8 cellular contexts compared by ENCODE assay signal in genomic region chr17:44197980-44198720, GRCh38. TPM values are rescaled to one million over a fixed set of nuclear protein-coding genes. Genes with fewer than 3 reads are reported as not detected.
DNase-seq lines count a peak whose midpoint lies in the region; ATAC-seq and TF ChIP-seq lines count a peak whose summit lies in the region.

No MANE protein-coding gene starts in this region.

- H3K4me1 Mint-ChIP-seq in GM23338: peaks cover 20% of the 10 kb centered on the region
- H3K4me1 Mint-ChIP-seq in type B pancreatic cell (ENCODE audit: unreplicated experiment): peaks cover 12% of the 10 kb centered on the region

- H3K4me3 Mint-ChIP-seq in GM23338 (peak overlapping the region; percentile 79), type B pancreatic cell (peak overlapping the region; percentile 87)

- no peaks in the 10 kb centered on the region for H3K27me3 ChIP-seq in GM23338 (ENCODE audit: insufficient read depth)

- TF ChIP-seq CTCF in GM23338 (conservative IDR thresholded peaks at IDR 0.05; ENCODE audit: low read depth in 2 of 2) (peak; percentile 31 to 44; a peak in 3 of 4 replicates), type B pancreatic cell (conservative IDR thresholded peaks at IDR 0.05) (no peak)

- H3K9me3 Mint-ChIP-seq in GM23338: no peaks in the 10 kb centered on the region
- no peaks in the 10 kb centered on the region for H3K9me3 Mint-ChIP-seq in type B pancreatic cell

- no peak overlapping the region for H2AFZ ChIP-seq in GM23338

- peak; percentile 2; the same call in 2 of the 3 replicates for ATAC-seq in GM23338

- H3K4me1 ChIP-seq in GM23338 (ENCODE audit: insufficient read depth): peaks cover 18% of the 10 kb centered on the region

- peak overlapping the region; percentile 86 for H3K4me3 ChIP-seq in GM23338

- H3K9me2 ChIP-seq in GM23338 (ENCODE audit: insufficient read depth): no peaks in the 10 kb centered on the region

- peaks cover 12% of the 10 kb centered on the region for H3K36me3 ChIP-seq in GM23338 (ENCODE audit: insufficient read depth)

- H3K27me3 Mint-ChIP-seq in GM23338 (ENCODE audit: insufficient read depth, low read depth, poor library complexity) (peaks cover 12% of the 10 kb centered on the region), type B pancreatic cell (no peaks in the 10 kb centered on the region)

- H3K27ac ChIP-seq in GM23338 (ENCODE audit: low read depth): peak overlapping the region; percentile 85

- peak; percentile 37 for DNase-seq in Ammon's horn (ENCODE audit: low spot score)
- peak; percentile 46 for DNase-seq in GM23338 (ENCODE audit: low spot score)
- peak; percentile 84 for DNase-seq in SKM-1 (lab: John Stamatoyannopoulos, UW; ENCODE audit: unreplicated experiment)
- DNase-seq in cerebellar cortex (ENCODE audit: low spot score): peak; percentile 56
- DNase-seq in medulla oblongata (ENCODE audit: extremely low spot score): peak; percentile 44
- no peak for DNase-seq in type B pancreatic cell (ENCODE audit: extremely low spot score, unreplicated experiment)
- no peak for DNase-seq in GOT3 (lab: John Stamatoyannopoulos, UW)
- no peak for DNase-seq in NCI-H774 (lab: John Stamatoyannopoulos, UW)

- H3K4me2 ChIP-seq in GM23338: peak overlapping the region; percentile 96

- peaks cover 50% of the 10 kb centered on the region for H3K36me3 Mint-ChIP-seq in GM23338 (ENCODE audit: low read depth)
- peaks cover 5% of the 10 kb centered on the region for H3K36me3 Mint-ChIP-seq in type B pancreatic cell

- peaks cover 23% of the 10 kb centered on the region for H3F3A ChIP-seq in GM23338 (replicated peaks; ENCODE audit: low read depth)

- peaks cover 5% of the 10 kb centered on the region; the same call in 1 of the 2 replicates for H4K20me1 ChIP-seq in GM23338 (replicated peaks; ENCODE audit: insufficient read depth)

- peaks cover 23% of the 10 kb centered on the region for H3K79me2 ChIP-seq in GM23338 (replicated peaks; ENCODE audit: insufficient read depth)

- peak overlapping the region; percentile 55 for H3K27ac Mint-ChIP-seq in GM23338
- peak overlapping the region; percentile 88 for H3K27ac Mint-ChIP-seq in type B pancreatic cell

TF ChIP-seq in GM23338, 12 proteins besides CTCF, POLR2A, EP300 and RAD21:
- TF ChIP-seq ZNF462 (CRISPR knock-in tag; IDR thresholded peaks at IDR 0.05): no peak
- peak; percentile 18; the same call in 1 of the 2 replicates for TF ChIP-seq POLR2AphosphoS5 (IDR thresholded peaks at IDR 0.05; ENCODE audit: low read depth)

RNA-seq across cellular contexts. Expression of gene ATXN7L3, which starts 1.5 kb away (rescaled TPM):
- 79.3 and 95.0 TPM in 2 replicates for total RNA-seq in GM23338 (2014; rRNA removed; shearing (Covaris generic))
- polyA plus RNA-seq in GM23338 (2016; fragmentation: Nextera tagmentation; extraction: Ambion mirVana): 20.3 and 20.6 TPM in 2 replicates
- 96.7 and 111 TPM in 2 replicates for total RNA-seq in type B pancreatic cell (ENCODE audit: low replicate concordance)

RNA-seq across cellular contexts. Expression of gene TMUB2, which starts 11.4 kb away (rescaled TPM):
- total RNA-seq in GM23338 (2014; rRNA removed; shearing (Covaris generic)): 15.9 and 20.8 TPM in 2 replicates
- 16.5 and 17.0 TPM in 2 replicates for polyA plus RNA-seq in GM23338 (2016; fragmentation: Nextera tagmentation; extraction: Ambion mirVana)
- 39.5 and 40.0 TPM in 2 replicates for total RNA-seq in type B pancreatic cell (ENCODE audit: low replicate concordance)

RNA-seq across cellular contexts. Expression of gene UBTF, which starts 21.3 kb away (rescaled TPM):
- total RNA-seq in GM23338 (2014; rRNA removed; shearing (Covaris generic)): 62.2 and 78.8 TPM in 2 replicates
- polyA plus RNA-seq in GM23338 (2016; fragmentation: Nextera tagmentation; extraction: Ambion mirVana): 27.0 and 29.9 TPM in 2 replicates
- 85.7 and 101 TPM in 2 replicates for total RNA-seq in type B pancreatic cell (ENCODE audit: low replicate concordance)

RNA-seq across cellular contexts. Expression of gene ASB16, which starts 27.6 kb away (rescaled TPM):
- not detected in 2 replicates for total RNA-seq in GM23338 (2014; rRNA removed; shearing (Covaris generic))
- polyA plus RNA-seq in GM23338 (2016; fragmentation: Nextera tagmentation; extraction: Ambion mirVana): 0.21 and 0.47 TPM in 2 replicates
- total RNA-seq in type B pancreatic cell (ENCODE audit: low replicate concordance): 0.68 TPM in 1 of 2 replicates, not detected in the other

RNA-seq across cellular contexts. Expression of gene HROB, which starts 56.4 kb away (rescaled TPM):
- total RNA-seq in GM23338 (2014; rRNA removed; shearing (Covaris generic)): 17.0 and 19.0 TPM in 2 replicates
- 9.3 TPM in 2 replicates for polyA plus RNA-seq in GM23338 (2016; fragmentation: Nextera tagmentation; extraction: Ambion mirVana)
- 5.4 and 10.6 TPM in 2 replicates for total RNA-seq in type B pancreatic cell (ENCODE audit: low replicate concordance)

Comparison
In these comparisons a context has a peak if more than half of its experiments do, and no peak if none do; other contexts are left out.
1. DNase-seq: peak in Ammon's horn (single experiment), GM23338 (single experiment), SKM-1 (single experiment), cerebellar cortex (single experiment) and medulla oblongata (single experiment); none in type B pancreatic cell (single experiment), GOT3 (single experiment) and NCI-H774 (single experiment).